In genomic region chr11:32229566-32230240, GRCh38 we compare ENCODE assay signal across 16 cellular contexts.
DNase-seq lines count a peak whose midpoint lies in the region; ATAC-seq and TF ChIP-seq lines count a peak whose summit lies in the region.
"Had no signal": no experiment of that assay in that cellular context is flagged by ENCODE, and none has a peak within 500 bp of the region (broad histone marks: within the 10 kb centered on the region; RNA-seq: fewer than 3 reads in every experiment).

No MANE protein-coding gene starts in this region.

- H3K4ac ChIP-seq in neuronal stem cell (ENCODE audit: low read length): no peak overlapping the region

- no peaks in the 10 kb centered on the region for H3K79me1 ChIP-seq in neuronal stem cell (ENCODE audit: low read depth, low read length)

- no peaks in the 10 kb centered on the region for H3K36me3 ChIP-seq in GM23338 (ENCODE audit: insufficient read depth)
- no peaks in the 10 kb centered on the region for H3K36me3 ChIP-seq in KOPT-K1 (ENCODE audit: insufficient read depth, low read length)
- H3K36me3 ChIP-seq in neuronal stem cell (replicated peaks in 1 of 2; ENCODE audit: control insufficient read depth in 2 of 2, insufficient read depth in 2 of 2, low read length in 2 of 2): no peaks in the 10 kb centered on the region
- no peaks in the 10 kb centered on the region for H3K36me3 ChIP-seq in Karpas-422 (ENCODE audit: insufficient read depth, low read length)
- H3K36me3 ChIP-seq: BE2C had no signal

- H3K4me3 ChIP-seq in GM23338 (no peak overlapping the region), neuronal stem cell (ENCODE audit: low read length in 2 of 2) (no peak overlapping the region), Karpas-422 (ENCODE audit: low read length) (no peak overlapping the region)
- H3K4me3 ChIP-seq: A549 had no signal

- H3K9ac ChIP-seq in neuronal stem cell (ENCODE audit: low read depth, low read length, poor library complexity): no peak overlapping the region
- no peak overlapping the region for H3K9ac ChIP-seq in Karpas-422 (ENCODE audit: low read length)

- H3K27ac Mint-ChIP-seq in GM23338: no peak overlapping the region
- H3K27ac Mint-ChIP-seq: CD4-positive, alpha-beta memory T cell; H9 had no signal

- H3K36me3 Mint-ChIP-seq in GM23338 (ENCODE audit: low read depth): no peaks in the 10 kb centered on the region
- H3K36me3 Mint-ChIP-seq: CD4-positive, alpha-beta memory T cell had no signal

- H3F3A ChIP-seq in GM23338 (replicated peaks; ENCODE audit: low read depth): no peaks in the 10 kb centered on the region

- no peak overlapping the region for H3K4me2 ChIP-seq in GM23338
- no peak overlapping the region for H3K4me2 ChIP-seq in neuronal stem cell (ENCODE audit: insufficient read depth, low read length, poor library complexity, severe bottlenecking)
- H3K4me2 ChIP-seq in Karpas-422 (ENCODE audit: low read depth, low read length, poor library complexity, severe bottlenecking): no peak overlapping the region
- H3K4me2 ChIP-seq: A549 had no signal

- H2AFZ ChIP-seq in GM23338 (peak overlapping the region; percentile 66; the same call in 1 of the 2 replicates), neuronal stem cell (ENCODE audit: low read length) (no peak overlapping the region), Karpas-422 (ENCODE audit: low read length) (no peak overlapping the region)

- no peaks in the 10 kb centered on the region for H3K27me3 Mint-ChIP-seq in GM23338 (ENCODE audit: insufficient read depth, low read depth, poor library complexity)

- no peaks in the 10 kb centered on the region for H3K79me2 ChIP-seq in GM23338 (replicated peaks; ENCODE audit: insufficient read depth)
- no peaks in the 10 kb centered on the region for H3K79me2 ChIP-seq in Karpas-422 (ENCODE audit: low read length)

- H3K27me3 ChIP-seq in GM23338 (ENCODE audit: insufficient read depth): no peaks in the 10 kb centered on the region
- H3K27me3 ChIP-seq in neuronal stem cell (ENCODE audit: control insufficient read depth in 3 of 3, insufficient read depth in 3 of 3, low read depth in 1 of 3, low read length in 3 of 3): no peaks in the 10 kb centered on the region
- H3K27me3 ChIP-seq in Karpas-422 (ENCODE audit: low read length): no peaks in the 10 kb centered on the region

- no peak overlapping the region for H2BK5ac ChIP-seq in neuronal stem cell (ENCODE audit: low read length)

- H3K9me2 ChIP-seq in GM23338 (ENCODE audit: insufficient read depth) (no peaks in the 10 kb centered on the region), Karpas-422 (replicated peaks; ENCODE audit: insufficient read depth, low read length) (no peaks in the 10 kb centered on the region)

- H3K9me3 Mint-ChIP-seq in GM23338: no peaks in the 10 kb centered on the region
- H3K9me3 Mint-ChIP-seq: CD4-positive, alpha-beta memory T cell; H9 had no signal

- no peak overlapping the region for H4K91ac ChIP-seq in neuronal stem cell (ENCODE audit: low read depth, low read length, poor library complexity)

- H4K20me1 ChIP-seq in GM23338 (replicated peaks; ENCODE audit: insufficient read depth) (no peaks in the 10 kb centered on the region), Karpas-422 (ENCODE audit: insufficient read depth, low read depth, low read length) (no peaks in the 10 kb centered on the region)

- H3K4me1 ChIP-seq in GM23338 (ENCODE audit: insufficient read depth) (no peaks in the 10 kb centered on the region), neuronal stem cell (ENCODE audit: control insufficient read depth in 2 of 2, insufficient read depth in 1 of 2, low read depth in 1 of 2, low read length in 2 of 2) (no peaks in the 10 kb centered on the region), Karpas-422 (ENCODE audit: low read length) (no peaks in the 10 kb centered on the region)
- H3K4me1 ChIP-seq: A549, BE2C had no signal

- H3K23ac ChIP-seq in neuronal stem cell (ENCODE audit: low read depth, low read length, poor library complexity): no peak overlapping the region

- no peak overlapping the region for H3K14ac ChIP-seq in neuronal stem cell (ENCODE audit: low read length)

- H3K27ac ChIP-seq in GM23338 (ENCODE audit: low read depth): no peak overlapping the region
- H3K27ac ChIP-seq in KOPT-K1 (ENCODE audit: low read depth, low read length, poor library complexity, severe bottlenecking): peak overlapping the region; percentile 68
- no peak overlapping the region for H3K27ac ChIP-seq in neuronal stem cell (replicated peaks; ENCODE audit: low read length)
- no peak overlapping the region for H3K27ac ChIP-seq in Karpas-422 (ENCODE audit: low read length)
- H3K27ac ChIP-seq: A549, C4-2B had no signal

- peaks cover 4% of the 10 kb centered on the region; the same call in 2 of the 3 replicates for H3K4me1 Mint-ChIP-seq in GM23338
- H3K4me1 Mint-ChIP-seq: CD4-positive, alpha-beta memory T cell had no signal

- H2BK15ac ChIP-seq in neuronal stem cell (ENCODE audit: low read length): no peak overlapping the region

- H2BK12ac ChIP-seq in neuronal stem cell (ENCODE audit: low read length): no peak overlapping the region

- peak overlapping the region; percentile 52 for H4K8ac ChIP-seq in neuronal stem cell (ENCODE audit: low read depth, low read length)

- TF ChIP-seq CTCF in GM23338 (conservative IDR thresholded peaks at IDR 0.05; ENCODE audit: low read depth in 2 of 2): no peak

- H2BK120ac ChIP-seq in neuronal stem cell (ENCODE audit: low read depth, low read length): no peak overlapping the region

- DNase-seq in GM23338 (ENCODE audit: low spot score): no peak
- DNase-seq in NCI-H526 treated with DMSO at 0.1 percent for 48 hours (lab: John Stamatoyannopoulos, UW): peak; percentile 7
- DNase-seq in neuronal stem cell (ENCODE audit: low spot score): no peak
- DNase-seq in Karpas-422: no peak
- DNase-seq: BE2C; CD4-positive, alpha-beta memory T cell; DMS153; DMS79 treated with DMSO at 0.1 percent for 48 hours; GDM1; GOT3; H9 had no signal

- no peak for ATAC-seq in GM23338
- ATAC-seq in GM18858 (IDR thresholded peaks at IDR 0.05; ENCODE audit: unreplicated experiment): no peak
- ATAC-seq in GM19395 (IDR thresholded peaks at IDR 0.05; ENCODE audit: unreplicated experiment): no peak
- ATAC-seq: A549 had no signal

- WGBS in neuronal stem cell (ENCODE audit: extremely low coverage in 2 of 2, insufficient read length in 2 of 2, insufficient replicate concordance in 1 of 2), 2 donors: no CpG with 5 or more reads among the region's 13 CpGs

- no peak overlapping the region for H3K4me3 Mint-ChIP-seq in GM23338
- H3K4me3 Mint-ChIP-seq: CD4-positive, alpha-beta memory T cell; H9 had no signal

- H3K9me3 ChIP-seq in KOPT-K1 (ENCODE audit: insufficient read depth, low read length, poor library complexity, severe bottlenecking) (no peaks in the 10 kb centered on the region), neuronal stem cell (replicated peaks in 1 of 2; ENCODE audit: control insufficient read depth in 2 of 2, insufficient read depth in 1 of 2, low read depth in 1 of 2, low read length in 2 of 2) (no peaks in the 10 kb centered on the region), Karpas-422 (ENCODE audit: low read length) (no peaks in the 10 kb centered on the region)
- H3K9me3 ChIP-seq: A549, BE2C had no signal

- H2AK5ac ChIP-seq in neuronal stem cell (ENCODE audit: low read depth, low read length): peak overlapping the region; percentile 86

- H3K18ac ChIP-seq in neuronal stem cell (ENCODE audit: low read length): no peak overlapping the region

TF ChIP-seq in GM23338, 12 proteins besides CTCF, POLR2A, EP300 and RAD21 (continues in another document):
- TF ChIP-seq JUNB (IDR thresholded peaks at IDR 0.05; ENCODE audit: unreplicated experiment) (no peak), CREB1 (CRISPR knock-in tag; IDR thresholded peaks at IDR 0.05; ENCODE audit: low read depth) (no peak), STAT1 (IDR thresholded peaks at IDR 0.05; ENCODE audit: unreplicated experiment) (no peak)
